28 cellular contexts compared by ENCODE assay signal in genomic region chr3:133361435-133361834, GRCh38. TPM values are rescaled to one million over a fixed set of nuclear protein-coding genes. Genes with fewer than 3 reads are reported as not detected.
"Had no signal": no experiment of that assay in that cellular context is flagged by ENCODE, and none has a peak within 500 bp of the region (broad histone marks: within the 10 kb centered on the region; RNA-seq: fewer than 3 reads in every experiment).

No MANE protein-coding gene starts in this region.

- H3K4me1 ChIP-seq: esophagus squamous epithelium, lower lobe of right lung, parathyroid adenoma, prostate gland, right atrium auricular region, stomach, thyroid gland, vagina had no signal

- H3K9me3 Mint-ChIP-seq: natural killer cell; stimulated activated effector memory CD8-positive, alpha-beta T cell treated with anti-CD3 and anti-CD28 coated beads, Interleukin-12 subunit alpha, Interleukin-12 subunit beta, amount 100 ng/mL, for 72 hours had no signal

- H3K9me3 ChIP-seq: lower lobe of right lung, prostate gland, right atrium auricular region, thyroid gland had no signal

- H3K36me3 ChIP-seq: esophagus squamous epithelium, lower lobe of right lung, prostate gland, right atrium auricular region, stomach, thyroid gland, vagina had no signal

- H3K27me3 ChIP-seq: esophagus squamous epithelium, right atrium auricular region, stomach, thyroid gland, vagina had no signal

- H3K4me3 ChIP-seq: coronary artery, esophagus squamous epithelium, lower lobe of right lung, prostate gland, right atrium auricular region, stomach, thyroid gland, vagina had no signal

- H3K9ac ChIP-seq: parathyroid adenoma had no signal

- H3K79me2 ChIP-seq: parathyroid adenoma had no signal

- H3K27ac ChIP-seq: coronary artery, esophagus squamous epithelium, lower lobe of right lung, parathyroid adenoma, prostate gland, right atrium auricular region, stomach, thyroid gland, vagina had no signal

- H3K36me3 Mint-ChIP-seq: natural killer cell; stimulated activated effector memory CD8-positive, alpha-beta T cell treated with anti-CD3 and anti-CD28 coated beads, Interleukin-12 subunit alpha, Interleukin-12 subunit beta, amount 100 ng/mL, for 72 hours had no signal

- H2AFZ ChIP-seq: parathyroid adenoma had no signal

- H3K4me3 Mint-ChIP-seq: natural killer cell; stimulated activated effector memory CD8-positive, alpha-beta T cell treated with anti-CD3 and anti-CD28 coated beads, Interleukin-12 subunit alpha, Interleukin-12 subunit beta, amount 100 ng/mL, for 72 hours had no signal

- H3K27ac Mint-ChIP-seq: natural killer cell; stimulated activated effector memory CD8-positive, alpha-beta T cell treated with anti-CD3 and anti-CD28 coated beads, Interleukin-12 subunit alpha, Interleukin-12 subunit beta, amount 100 ng/mL, for 72 hours had no signal

- H3K4me1 Mint-ChIP-seq: natural killer cell; stimulated activated effector memory CD8-positive, alpha-beta T cell treated with anti-CD3 and anti-CD28 coated beads, Interleukin-12 subunit alpha, Interleukin-12 subunit beta, amount 100 ng/mL, for 72 hours had no signal

- DNase-seq: dermis blood vessel endothelial cell; effector memory CD4-positive, alpha-beta T cell; esophagus squamous epithelium; foreskin melanocyte; hypothalamus; left ventricle myocardium superior; lower lobe of right lung; natural killer cell; occipital lobe; stimulated activated CD4-positive, alpha-beta T cell treated with anti-CD3 and anti-CD28 coated beads, Interleukin-2, amount 100 ng/mL, for 24 hours; stimulated activated CD4-positive, alpha-beta T cell treated with anti-CD3 and anti-CD28 coated beads, Interleukin-4, amount 100 ng/mL, for 24 hours; stimulated activated naive CD4-positive, alpha-beta T cell treated with Interleukin-2 at 50 U/mL for 16 hours; stomach; thyroid gland had no signal

RNA-seq across cellular contexts. Expression of gene BFSP2, which starts 38.4 kb away (rescaled TPM):
- total RNA-seq: dermis blood vessel endothelial cell, endothelial cell of umbilical vein, epithelial cell of proximal tubule, esophagus squamous epithelium, left ventricle myocardium superior, lower lobe of right lung, mesenteric fat pad, natural killer cell, prostate gland, right atrium auricular region, sciatic nerve, stomach, subcutaneous adipose tissue, thyroid gland, ureter, vagina had no signal
- polyA plus RNA-seq: endothelial cell of umbilical vein, keratinocyte, neural cell had no signal
